8 cellular contexts compared by ENCODE assay signal in genomic region chrX:1248381-1249061, GRCh38. TPM values are rescaled to one million over a fixed set of nuclear protein-coding genes. Genes with fewer than 3 reads are reported as not detected.
DNase-seq lines count a peak whose midpoint lies in the region; ATAC-seq and TF ChIP-seq lines count a peak whose summit lies in the region.

No MANE protein-coding gene starts in this region.

- peak; percentile 58 to 63 for ATAC-seq in activated T-cell treated with anti-CD3 and anti-CD28 coated beads, Interleukin-2, amount 50 U/mL, for 4 hours
- no peak for ATAC-seq in thoracic aorta (ENCODE audit: insufficient number of reproducible peaks, low FRiP score, low read depth)
- no peak for ATAC-seq in HG03095 (IDR thresholded peaks at IDR 0.05; ENCODE audit: unreplicated experiment)
- ATAC-seq in GM18858 (IDR thresholded peaks at IDR 0.05; ENCODE audit: unreplicated experiment): no peak
- ATAC-seq in esophagus mucosa: no peak

- H3K4me1 ChIP-seq in thoracic aorta (ENCODE audit: control insufficient read depth in 1 of 2, low read depth in 2 of 2): peaks cover 7 to 14% of the 10 kb centered on the region in 2 donors

- no peaks in the 10 kb centered on the region for H3K27me3 ChIP-seq in thoracic aorta (replicated peaks; ENCODE audit: insufficient read depth)

- no peak overlapping the region for H3K4me3 Mint-ChIP-seq in activated T-cell treated with anti-CD3 and anti-CD28 coated beads, Interleukin-2, amount 50 U/mL, for 4 hours
- no peak overlapping the region for H3K4me3 Mint-ChIP-seq in activated T-cell treated with anti-CD3 and anti-CD28 coated beads, Interleukin-2, amount 50 U/mL, for 24 hours
- no peak overlapping the region for H3K4me3 Mint-ChIP-seq in T-helper 1 cell treated with Interleukin-12 subunit alpha and Interleukin-12 subunit beta and Interleukin-4 antibody, amounts not matched to agents 30 μg/mL and 1 μg/mL, for 36 hours

- H3K9me3 Mint-ChIP-seq in activated T-cell treated with anti-CD3 and anti-CD28 coated beads, Interleukin-2, amount 50 U/mL, for 4 hours: peaks cover 2% of the 10 kb centered on the region
- H3K9me3 Mint-ChIP-seq in activated T-cell treated with anti-CD3 and anti-CD28 coated beads, Interleukin-2, amount 50 U/mL, for 24 hours: no peaks in the 10 kb centered on the region
- peaks cover 4% of the 10 kb centered on the region for H3K9me3 Mint-ChIP-seq in T-helper 1 cell treated with Interleukin-12 subunit alpha and Interleukin-12 subunit beta and Interleukin-4 antibody, amounts not matched to agents 30 μg/mL and 1 μg/mL, for 36 hours

- H3K27ac ChIP-seq in thoracic aorta: no peak overlapping the region

- no peaks in the 10 kb centered on the region for H3K27me3 Mint-ChIP-seq in activated T-cell treated with anti-CD3 and anti-CD28 coated beads, Interleukin-2, amount 50 U/mL, for 4 hours (ENCODE audit: low read depth)
- H3K27me3 Mint-ChIP-seq in activated T-cell treated with anti-CD3 and anti-CD28 coated beads, Interleukin-2, amount 50 U/mL, for 24 hours: no peaks in the 10 kb centered on the region
- H3K27me3 Mint-ChIP-seq in T-helper 1 cell treated with Interleukin-12 subunit alpha and Interleukin-12 subunit beta and Interleukin-4 antibody, amounts not matched to agents 30 μg/mL and 1 μg/mL, for 36 hours (ENCODE audit: low read depth): no peaks in the 10 kb centered on the region

- no peak for DNase-seq in activated T-cell treated with anti-CD3 and anti-CD28 coated beads, Interleukin-2, amount 50 U/mL, for 4 hours
- DNase-seq in activated T-cell treated with anti-CD3 and anti-CD28 coated beads, Interleukin-2, amount 50 U/mL, for 24 hours: no peak
- peak; percentile 1 for DNase-seq in inferior parietal cortex (ENCODE audit: extremely low spot score)
- no peak for DNase-seq in thoracic aorta (ENCODE audit: low spot score)

- peak overlapping the region; percentile 54 for H3K4me3 ChIP-seq in thoracic aorta

- no peaks in the 10 kb centered on the region for H3K9me3 ChIP-seq in thoracic aorta

- no peaks in the 10 kb centered on the region for H3K36me3 ChIP-seq in thoracic aorta

- H3K27ac Mint-ChIP-seq in activated T-cell treated with anti-CD3 and anti-CD28 coated beads, Interleukin-2, amount 50 U/mL, for 24 hours: no peak overlapping the region
- H3K27ac Mint-ChIP-seq in T-helper 1 cell treated with Interleukin-12 subunit alpha and Interleukin-12 subunit beta and Interleukin-4 antibody, amounts not matched to agents 30 μg/mL and 1 μg/mL, for 36 hours: peak overlapping the region; percentile 57

- no peak for TF ChIP-seq CTCF in thoracic aorta (IDR thresholded peaks at IDR 0.05)

- H3K4me1 Mint-ChIP-seq in activated T-cell treated with anti-CD3 and anti-CD28 coated beads, Interleukin-2, amount 50 U/mL, for 4 hours (ENCODE audit: low read depth): peaks cover 33% of the 10 kb centered on the region
- peaks cover 19% of the 10 kb centered on the region for H3K4me1 Mint-ChIP-seq in activated T-cell treated with anti-CD3 and anti-CD28 coated beads, Interleukin-2, amount 50 U/mL, for 24 hours (ENCODE audit: low read depth)
- peaks cover 32% of the 10 kb centered on the region for H3K4me1 Mint-ChIP-seq in T-helper 1 cell treated with Interleukin-12 subunit alpha and Interleukin-12 subunit beta and Interleukin-4 antibody, amounts not matched to agents 30 μg/mL and 1 μg/mL, for 36 hours (ENCODE audit: low read depth)

- H3K36me3 Mint-ChIP-seq in activated T-cell treated with anti-CD3 and anti-CD28 coated beads, Interleukin-2, amount 50 U/mL, for 4 hours (ENCODE audit: insufficient read depth): no peaks in the 10 kb centered on the region
- H3K36me3 Mint-ChIP-seq in activated T-cell treated with anti-CD3 and anti-CD28 coated beads, Interleukin-2, amount 50 U/mL, for 24 hours (ENCODE audit: low read depth): no peaks in the 10 kb centered on the region
- H3K36me3 Mint-ChIP-seq in T-helper 1 cell treated with Interleukin-12 subunit alpha and Interleukin-12 subunit beta and Interleukin-4 antibody, amounts not matched to agents 30 μg/mL and 1 μg/mL, for 36 hours (ENCODE audit: low read depth): no peaks in the 10 kb centered on the region

RNA-seq across cellular contexts. Expression of gene CSF2RA, which starts 20.1 kb away (rescaled TPM):
- total RNA-seq in activated T-cell treated with anti-CD3 and anti-CD28 coated beads, Interleukin-2, amount 50 U/mL, for 4 hours: under 1 TPM; 0.20 to 0.98 (median 0.69) TPM
- total RNA-seq in thoracic aorta (10 to 100 TPM; 11.0 to 19.4 TPM), esophagus mucosa (3.3 TPM)

RNA-seq across cellular contexts. Expression of gene CRLF2, which starts 36.1 kb away (rescaled TPM):
- total RNA-seq in activated T-cell treated with anti-CD3 and anti-CD28 coated beads, Interleukin-2, amount 50 U/mL, for 4 hours: under 1 TPM in 2 of 3 donors, not detected in 1; 0.30 to 0.38 TPM
- total RNA-seq in thoracic aorta (1 to 10 TPM in 1 of 2 donors, not detected in 1; 1.8 TPM), esophagus mucosa (not detected)

Comparison
In these comparisons a context has a peak if more than half of its experiments do, and no peak if none do; other contexts are left out.
1. ATAC-seq: peak in activated T-cell treated with anti-CD3 and anti-CD28 coated beads, Interleukin-2, amount 50 U/mL, for 4 hours (2 of 2); none in thoracic aorta (single experiment), HG03095 (single experiment), GM18858 (single experiment) and esophagus mucosa (single experiment).